Comparison of ENCODE assay signal across 21 cellular contexts in genomic region chr1:173680152-173680551, GRCh38. TPM values are rescaled to one million over a fixed set of nuclear protein-coding genes. Genes with fewer than 3 reads are reported as not detected.
"Had no signal": no experiment of that assay in that cellular context is flagged by ENCODE, and none has a peak within 500 bp of the region (broad histone marks: within the 10 kb centered on the region; RNA-seq: fewer than 3 reads in every experiment).

No MANE protein-coding gene starts in this region.

RNA-seq across cellular contexts. Expression of gene ANKRD45, which starts 10.5 kb away (rescaled TPM):
- total RNA-seq: activated naive CD4-positive, alpha-beta T cell treated with anti-CD3 and anti-CD28 coated beads for 36 hours; activated naive CD4-positive, alpha-beta T cell treated with anti-CD3 and anti-CD28 coated beads, Interleukin-2, amount 50 U/mL, for 72 hours; activated T-cell treated with anti-CD3 and anti-CD28 coated beads, Interleukin-2, amount 50 U/mL, for 4 hours; activated T-helper 1 cell treated with anti-CD3 and anti-CD28 coated beads, Interleukin-12 subunit alpha, Interleukin-12 subunit beta, Interleukin-2, Interleukin-4 antibody, amounts not matched to agents 30 ng/mL and 10 ng/mL and 1 ng/mL, durations not matched to agents 14 hours and 24 hours and 36 hours; activated T-helper 17 cell treated with anti-CD3 and anti-CD28 coated beads, Interleukin-2, amount 50 U/mL, for 72 hours; activated T-helper 2 cell treated with anti-CD3 and anti-CD28 coated beads, Interferon-gamma antibody, Interleukin-2, Interleukin-4, amounts not matched to agents 10 μg/mL and 5 μg/mL and 100 μg/mL, durations not matched to agents 14 hours and 24 hours and 36 hours; ascending aorta; chondrocyte had no signal

RNA-seq across cellular contexts. Expression of gene TEX50, which starts 45.0 kb away (rescaled TPM):
- total RNA-seq: activated naive CD4-positive, alpha-beta T cell treated with anti-CD3 and anti-CD28 coated beads for 36 hours; activated naive CD4-positive, alpha-beta T cell treated with anti-CD3 and anti-CD28 coated beads, Interleukin-2, amount 50 U/mL, for 72 hours; activated naive CD8-positive, alpha-beta T cell treated with anti-CD3 and anti-CD28 coated beads for 36 hours; activated naive CD8-positive, alpha-beta T cell treated with anti-CD3 and anti-CD28 coated beads, Interleukin-2, amount 10 ng/mL, durations not matched to agents 7 days and 5 days; activated T-cell treated with anti-CD3 and anti-CD28 coated beads, Interleukin-2, amount 50 U/mL, for 4 hours; activated T-cell treated with anti-CD3 and anti-CD28 coated beads, Interleukin-2, amount 50 U/mL, for 72 hours; activated T-helper 1 cell treated with anti-CD3 and anti-CD28 coated beads, Interleukin-12 subunit alpha, Interleukin-12 subunit beta, Interleukin-2, Interleukin-4 antibody, amounts not matched to agents 30 ng/mL and 10 ng/mL and 1 ng/mL, durations not matched to agents 14 hours and 24 hours and 36 hours; activated T-helper 17 cell treated with anti-CD3 and anti-CD28 coated beads, Interleukin-2, amount 50 U/mL, for 72 hours; activated T-helper 2 cell treated with anti-CD3 and anti-CD28 coated beads, Interferon-gamma antibody, Interleukin-2, Interleukin-4, amounts not matched to agents 10 μg/mL and 5 μg/mL and 100 μg/mL, durations not matched to agents 14 hours and 24 hours and 36 hours; adrenal gland; aorta; ascending aorta; astrocyte; body of pancreas; breast epithelium; bronchial epithelial cell; cardiac muscle cell; cardiac septum; cerebellum; chondrocyte had no signal
- polyA plus RNA-seq: adipose tissue, adrenal gland, aorta, cardiac muscle cell had no signal
